In the genomic region with DNA sequence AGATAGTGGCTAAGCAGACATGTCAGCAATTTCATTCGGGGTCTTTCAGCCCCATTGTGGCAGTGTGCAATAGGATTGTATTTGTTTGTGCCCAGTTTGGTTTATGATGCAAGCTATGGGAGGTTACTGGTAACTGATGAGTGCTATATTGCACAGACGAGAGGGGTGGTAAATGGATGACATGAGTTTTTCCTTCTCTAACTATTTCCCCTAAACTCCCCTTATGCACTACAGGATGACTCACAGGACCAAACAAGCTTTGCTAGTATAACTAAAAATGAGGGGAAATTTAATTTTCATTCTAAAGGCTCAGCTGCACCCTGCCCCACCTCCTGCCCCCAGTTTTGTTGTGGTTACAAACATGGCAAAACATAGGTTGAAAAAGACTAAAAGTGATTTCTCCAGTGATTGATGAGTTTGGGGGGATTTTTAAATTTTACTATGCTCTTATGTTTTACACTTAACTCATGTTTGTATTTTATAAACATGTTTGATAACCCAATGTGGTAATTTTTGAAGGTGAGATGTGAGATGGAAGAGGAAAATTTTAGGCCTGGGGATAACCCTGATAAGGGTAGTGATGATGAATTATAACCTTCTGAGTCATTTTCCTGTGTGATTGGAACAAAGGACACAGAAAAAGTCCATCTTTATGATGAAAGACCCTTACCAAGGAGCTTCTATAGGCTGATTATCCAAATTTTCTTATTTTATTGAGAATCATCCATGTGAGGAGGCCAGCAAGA, we compare ENCODE assay signal across 9 cellular contexts.
A peak's percentile ranks its signal among the peaks of the same experiment; 100 is the strongest.
DNase-seq lines count a peak whose midpoint lies in the region; ATAC-seq and TF ChIP-seq lines count a peak whose summit lies in the region.
"Had no signal": no experiment of that assay in that cellular context is flagged by ENCODE, and none has a peak within 500 bp of the region (broad histone marks: within the 10 kb centered on the region; RNA-seq: fewer than 3 reads in every experiment).

No MANE protein-coding gene starts in this region.

- peaks cover 50% of the 10 kb centered on the region for H3K36me3 Mint-ChIP-seq in activated CD4-positive, alpha-beta memory T cell treated with anti-CD3 and anti-CD28 coated beads for 36 hours
- H3K36me3 Mint-ChIP-seq in type B pancreatic cell = no peaks in the 10 kb centered on the region

- H3K27me3 ChIP-seq in heart left ventricle = no peaks in the 10 kb centered on the region
- no peaks in the 10 kb centered on the region for H3K27me3 ChIP-seq in upper lobe of right lung

- intact Hi-C loops in heart left ventricle (cut with DNase I) = no loop called here
- intact Hi-C loops in Right ventricle myocardium superior (cut with DNase I) = no loop called here
- intact Hi-C loops in activated CD4-positive, alpha-beta memory T cell treated with anti-CD3 and anti-CD28 coated beads for 36 hours (cut with micrococcal nuclease) = loop anchor here (1.0 to 10.0 kb wide), 19 partner anchors 15 to 1401 kb away; partner anchors contain the start of genes KMT2E, PIK3CG and SLC26A4
- intact Hi-C loops in upper lobe of right lung (cut with DNase I) = no loop called here

- ATAC-seq in heart left ventricle = peak in 3 of 4 donors; percentile 55 to 63 (median 57)
- no peak for ATAC-seq in Right ventricle myocardium superior (ENCODE audit: poor library complexity)
- peak; percentile 76 for ATAC-seq in upper lobe of right lung
- no peak for ATAC-seq in GM19467 (IDR thresholded peaks at IDR 0.05; ENCODE audit: unreplicated experiment)

- peaks cover 60% of the 10 kb centered on the region for H3K4me1 Mint-ChIP-seq in activated CD4-positive, alpha-beta memory T cell treated with anti-CD3 and anti-CD28 coated beads for 36 hours (ENCODE audit: low read depth)
- no peaks in the 10 kb centered on the region for H3K4me1 Mint-ChIP-seq in type B pancreatic cell (ENCODE audit: unreplicated experiment)

- peaks cover 49% of the 10 kb centered on the region for H3K9me3 Mint-ChIP-seq in activated CD4-positive, alpha-beta memory T cell treated with anti-CD3 and anti-CD28 coated beads for 36 hours
- H3K9me3 Mint-ChIP-seq in type B pancreatic cell = peaks cover 27% of the 10 kb centered on the region

- CTCF ChIA-PET in activated CD4-positive, alpha-beta memory T cell treated with anti-CD3 and anti-CD28 coated beads for 36 hours (lab: Charles Lee) = interaction anchor here (0.9 to 2.4 kb wide), 5 partner anchors 15 to 117 kb away, joined by 3 to 13 read pairs (median 5); partner anchors contain the start of gene NAMPT

- H3K27ac Mint-ChIP-seq in activated CD4-positive, alpha-beta memory T cell treated with anti-CD3 and anti-CD28 coated beads for 36 hours = peak overlapping the region; percentile 99
- H3K27ac Mint-ChIP-seq in type B pancreatic cell = no peak overlapping the region

- H3K4me3 ChIP-seq in heart left ventricle = no peak overlapping the region
- no peak overlapping the region for H3K4me3 ChIP-seq in upper lobe of right lung

- DNase-seq in heart left ventricle (no peak), Right ventricle myocardium superior (no peak), fibroblast of the conjunctiva (ENCODE audit: low read depth) (peak; percentile 44), upper lobe of right lung (no peak), NCI-H510A (lab: John Stamatoyannopoulos, UW) (no peak), type B pancreatic cell (ENCODE audit: extremely low spot score, unreplicated experiment) (no peak)
- DNase-seq in activated CD4-positive, alpha-beta memory T cell treated with anti-CD3 and anti-CD28 coated beads for 36 hours = peak; percentile 71

- H3K4me1 ChIP-seq in heart left ventricle (peaks cover 0 to 39% (median 0%) of the 10 kb centered on the region in 12 donors), upper lobe of right lung (peaks cover 9% of the 10 kb centered on the region)
- H3K4me1 ChIP-seq: parathyroid adenoma had no signal

- peaks cover 2% of the 10 kb centered on the region for H3K27me3 Mint-ChIP-seq in activated CD4-positive, alpha-beta memory T cell treated with anti-CD3 and anti-CD28 coated beads for 36 hours
- H3K27me3 Mint-ChIP-seq in type B pancreatic cell = no peaks in the 10 kb centered on the region

- POLR2A ChIA-PET in activated CD4-positive, alpha-beta memory T cell treated with anti-CD3 and anti-CD28 coated beads for 36 hours (lab: Charles Lee) = interaction anchor here (0.7 to 7.1 kb wide), 11 partner anchors 22 to 139 kb away, joined by 3 to 143 read pairs (median 12); partner anchors contain the start of gene NAMPT

- no peak for TF ChIP-seq CTCF in heart left ventricle (IDR thresholded peaks at IDR 0.05)
- TF ChIP-seq CTCF in upper lobe of right lung (IDR thresholded peaks at IDR 0.05) = no peak
- TF ChIP-seq CTCF in type B pancreatic cell (conservative IDR thresholded peaks at IDR 0.05) = no peak

- H3K27ac ChIP-seq in heart left ventricle (peak overlapping the region in 4 of 12 donors; percentile 2 to 92 (median 35)), upper lobe of right lung (peak overlapping the region; percentile 72)
- H3K27ac ChIP-seq: parathyroid adenoma had no signal

- H3K36me3 ChIP-seq in heart left ventricle (no peaks in the 10 kb centered on the region), upper lobe of right lung (no peaks in the 10 kb centered on the region)

- WGBS in heart left ventricle, 4 donors = 70 to 81% (median 79%) methylated on average over 2 of the region's 2 CpGs

- no peak for TF ChIP-seq POLR2A in heart left ventricle (IDR thresholded peaks at IDR 0.05)

- H3K9me3 ChIP-seq in heart left ventricle (peaks cover 0 to 53% (median 16%) of the 10 kb centered on the region in 12 donors), upper lobe of right lung (no peaks in the 10 kb centered on the region)

- peak overlapping the region; percentile 59 for H3K4me3 Mint-ChIP-seq in activated CD4-positive, alpha-beta memory T cell treated with anti-CD3 and anti-CD28 coated beads for 36 hours
- H3K4me3 Mint-ChIP-seq in type B pancreatic cell = no peak overlapping the region

Comparison
In these comparisons a context has a peak if more than half of its experiments do, and no peak if none do; other contexts are left out.
1. ATAC-seq: peak in heart left ventricle (3 of 4) and upper lobe of right lung (single experiment); none in Right ventricle myocardium superior (single experiment) and GM19467 (single experiment).
2. DNase-seq: peak in activated CD4-positive, alpha-beta memory T cell treated with anti-CD3 and anti-CD28 coated beads for 36 hours (single experiment) and fibroblast of the conjunctiva (single experiment); none in heart left ventricle (0 of 5), Right ventricle myocardium superior (single experiment), upper lobe of right lung (single experiment), NCI-H510A (single experiment) and type B pancreatic cell (single experiment).